10 cellular contexts compared by ENCODE assay signal in genomic region chr5:95689680-95690079, GRCh38. TPM values are rescaled to one million over a fixed set of nuclear protein-coding genes. Genes with fewer than 3 reads are reported as not detected.
"Had no signal": no experiment of that assay in that cellular context is flagged by ENCODE, and none has a peak within 500 bp of the region (broad histone marks: within the 10 kb centered on the region; RNA-seq: fewer than 3 reads in every experiment).

No MANE protein-coding gene starts in this region.

- H3K4me2 ChIP-seq: GM23338 had no signal

- H3K27ac Mint-ChIP-seq: GM23338, H9, HFFc6 had no signal

- DNase-seq: GM23248, GOT3, H7, H9, HCEC 1CT, HFFc6 had no signal

- H3K9ac ChIP-seq: GM23248 had no signal

- H3K9me3 Mint-ChIP-seq: H9, HFFc6 had no signal

- H3K27ac ChIP-seq: GM23248 had no signal

- H3K36me3 ChIP-seq: HAP-1 had no signal

- FAIRE-seq: H54 had no signal

- H3K4me1 ChIP-seq: HAP-1 had no signal

- H3K4me3 Mint-ChIP-seq: GM23338, H9, HFFc6 had no signal

- H2AFZ ChIP-seq: GM23248, GM23338 had no signal

- H3K9me3 ChIP-seq: HAP-1 had no signal

- ATAC-seq: GM23338, HCT116 had no signal

- H3K4me3 ChIP-seq: GM23248, GM23338, HAP-1 had no signal

- H3K4me1 Mint-ChIP-seq: GM23338, H9 had no signal

RNA-seq across cellular contexts. Expression of gene SPATA9, which starts 6.9 kb away (rescaled TPM):
- total RNA-seq: GM23338, H7, H9 had no signal
- polyA plus RNA-seq: GM23338 had no signal
